In genomic region chr7:55005241-55005836, GRCh38 we compare ENCODE assay signal across 1 cellular context.
TF ChIP-seq lines count a peak whose summit lies in the region.

No MANE protein-coding gene starts in this region.

TF ChIP-seq in GM23338, 12 proteins besides CTCF, POLR2A, EP300 and RAD21:
- TF ChIP-seq, protein P1, sequence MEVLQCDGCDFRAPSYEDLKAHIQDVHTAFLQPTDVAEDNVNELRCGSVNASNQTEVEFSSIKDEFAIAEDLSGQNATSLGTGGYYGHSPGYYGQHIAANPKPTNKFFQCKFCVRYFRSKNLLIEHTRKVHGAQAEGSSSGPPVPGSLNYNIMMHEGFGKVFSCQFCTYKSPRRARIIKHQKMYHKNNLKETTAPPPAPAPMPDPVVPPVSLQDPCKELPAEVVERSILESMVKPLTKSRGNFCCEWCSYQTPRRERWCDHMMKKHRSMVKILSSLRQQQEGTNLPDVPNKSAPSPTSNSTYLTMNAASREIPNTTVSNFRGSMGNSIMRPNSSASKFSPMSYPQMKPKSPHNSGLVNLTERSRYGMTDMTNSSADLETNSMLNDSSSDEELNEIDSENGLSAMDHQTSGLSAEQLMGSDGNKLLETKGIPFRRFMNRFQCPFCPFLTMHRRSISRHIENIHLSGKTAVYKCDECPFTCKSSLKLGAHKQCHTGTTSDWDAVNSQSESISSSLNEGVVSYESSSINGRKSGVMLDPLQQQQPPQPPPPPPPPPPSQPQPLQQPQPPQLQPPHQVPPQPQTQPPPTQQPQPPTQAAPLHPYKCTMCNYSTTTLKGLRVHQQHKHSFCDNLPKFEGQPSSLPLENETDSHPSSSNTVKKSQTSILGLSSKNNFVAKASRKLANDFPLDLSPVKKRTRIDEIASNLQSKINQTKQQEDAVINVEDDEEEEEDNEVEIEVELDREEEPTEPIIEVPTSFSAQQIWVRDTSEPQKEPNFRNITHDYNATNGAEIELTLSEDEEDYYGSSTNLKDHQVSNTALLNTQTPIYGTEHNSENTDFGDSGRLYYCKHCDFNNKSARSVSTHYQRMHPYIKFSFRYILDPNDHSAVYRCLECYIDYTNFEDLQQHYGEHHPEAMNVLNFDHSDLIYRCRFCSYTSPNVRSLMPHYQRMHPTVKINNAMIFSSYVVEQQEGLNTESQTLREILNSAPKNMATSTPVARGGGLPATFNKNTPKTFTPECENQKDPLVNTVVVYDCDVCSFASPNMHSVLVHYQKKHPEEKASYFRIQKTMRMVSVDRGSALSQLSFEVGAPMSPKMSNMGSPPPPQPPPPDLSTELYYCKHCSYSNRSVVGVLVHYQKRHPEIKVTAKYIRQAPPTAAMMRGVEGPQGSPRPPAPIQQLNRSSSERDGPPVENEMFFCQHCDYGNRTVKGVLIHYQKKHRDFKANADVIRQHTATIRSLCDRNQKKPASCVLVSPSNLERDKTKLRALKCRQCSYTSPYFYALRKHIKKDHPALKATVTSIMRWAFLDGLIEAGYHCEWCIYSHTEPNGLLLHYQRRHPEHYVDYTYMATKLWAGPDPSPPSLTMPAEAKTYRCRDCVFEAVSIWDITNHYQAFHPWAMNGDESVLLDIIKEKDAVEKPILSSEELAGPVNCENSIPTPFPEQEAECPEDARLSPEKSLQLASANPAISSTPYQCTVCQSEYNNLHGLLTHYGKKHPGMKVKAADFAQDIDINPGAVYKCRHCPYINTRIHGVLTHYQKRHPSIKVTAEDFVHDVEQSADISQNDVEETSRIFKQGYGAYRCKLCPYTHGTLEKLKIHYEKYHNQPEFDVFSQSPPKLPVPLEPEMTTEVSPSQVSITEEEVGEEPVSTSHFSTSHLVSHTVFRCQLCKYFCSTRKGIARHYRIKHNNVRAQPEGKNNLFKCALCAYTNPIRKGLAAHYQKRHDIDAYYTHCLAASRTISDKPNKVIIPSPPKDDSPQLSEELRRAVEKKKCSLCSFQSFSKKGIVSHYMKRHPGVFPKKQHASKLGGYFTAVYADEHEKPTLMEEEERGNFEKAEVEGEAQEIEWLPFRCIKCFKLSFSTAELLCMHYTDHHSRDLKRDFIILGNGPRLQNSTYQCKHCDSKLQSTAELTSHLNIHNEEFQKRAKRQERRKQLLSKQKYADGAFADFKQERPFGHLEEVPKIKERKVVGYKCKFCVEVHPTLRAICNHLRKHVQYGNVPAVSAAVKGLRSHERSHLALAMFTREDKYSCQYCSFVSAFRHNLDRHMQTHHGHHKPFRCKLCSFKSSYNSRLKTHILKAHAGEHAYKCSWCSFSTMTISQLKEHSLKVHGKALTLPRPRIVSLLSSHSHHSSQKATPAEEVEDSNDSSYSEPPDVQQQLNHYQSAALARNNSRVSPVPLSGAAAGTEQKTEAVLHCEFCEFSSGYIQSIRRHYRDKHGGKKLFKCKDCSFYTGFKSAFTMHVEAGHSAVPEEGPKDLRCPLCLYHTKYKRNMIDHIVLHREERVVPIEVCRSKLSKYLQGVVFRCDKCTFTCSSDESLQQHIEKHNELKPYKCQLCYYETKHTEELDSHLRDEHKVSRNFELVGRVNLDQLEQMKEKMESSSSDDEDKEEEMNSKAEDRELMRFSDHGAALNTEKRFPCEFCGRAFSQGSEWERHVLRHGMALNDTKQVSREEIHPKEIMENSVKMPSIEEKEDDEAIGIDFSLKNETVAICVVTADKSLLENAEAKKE (CRISPR knock-in tag; IDR thresholded peaks at IDR 0.05), result no peak
- TF ChIP-seq NANOG (IDR thresholded peaks at IDR 0.05; ENCODE audit: borderline replicate concordance) (no peak), ZNF114 (CRISPR knock-in tag; IDR thresholded peaks at IDR 0.05) (no peak), POLR2AphosphoS5 (IDR thresholded peaks at IDR 0.05; ENCODE audit: low read depth) (no peak), STAT1 (IDR thresholded peaks at IDR 0.05; ENCODE audit: unreplicated experiment) (no peak), EZH2 (IDR thresholded peaks at IDR 0.05; ENCODE audit: low read depth, unreplicated experiment) (no peak), EZH2phosphoT487 (IDR thresholded peaks at IDR 0.05; ENCODE audit: unreplicated experiment) (no peak), JUNB (IDR thresholded peaks at IDR 0.05; ENCODE audit: unreplicated experiment) (no peak)
- TF ChIP-seq, protein P2, sequence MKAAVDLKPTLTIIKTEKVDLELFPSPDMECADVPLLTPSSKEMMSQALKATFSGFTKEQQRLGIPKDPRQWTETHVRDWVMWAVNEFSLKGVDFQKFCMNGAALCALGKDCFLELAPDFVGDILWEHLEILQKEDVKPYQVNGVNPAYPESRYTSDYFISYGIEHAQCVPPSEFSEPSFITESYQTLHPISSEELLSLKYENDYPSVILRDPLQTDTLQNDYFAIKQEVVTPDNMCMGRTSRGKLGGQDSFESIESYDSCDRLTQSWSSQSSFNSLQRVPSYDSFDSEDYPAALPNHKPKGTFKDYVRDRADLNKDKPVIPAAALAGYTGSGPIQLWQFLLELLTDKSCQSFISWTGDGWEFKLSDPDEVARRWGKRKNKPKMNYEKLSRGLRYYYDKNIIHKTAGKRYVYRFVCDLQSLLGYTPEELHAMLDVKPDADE (IDR thresholded peaks at IDR 0.05), result no peak
- TF ChIP-seq, protein P3, sequence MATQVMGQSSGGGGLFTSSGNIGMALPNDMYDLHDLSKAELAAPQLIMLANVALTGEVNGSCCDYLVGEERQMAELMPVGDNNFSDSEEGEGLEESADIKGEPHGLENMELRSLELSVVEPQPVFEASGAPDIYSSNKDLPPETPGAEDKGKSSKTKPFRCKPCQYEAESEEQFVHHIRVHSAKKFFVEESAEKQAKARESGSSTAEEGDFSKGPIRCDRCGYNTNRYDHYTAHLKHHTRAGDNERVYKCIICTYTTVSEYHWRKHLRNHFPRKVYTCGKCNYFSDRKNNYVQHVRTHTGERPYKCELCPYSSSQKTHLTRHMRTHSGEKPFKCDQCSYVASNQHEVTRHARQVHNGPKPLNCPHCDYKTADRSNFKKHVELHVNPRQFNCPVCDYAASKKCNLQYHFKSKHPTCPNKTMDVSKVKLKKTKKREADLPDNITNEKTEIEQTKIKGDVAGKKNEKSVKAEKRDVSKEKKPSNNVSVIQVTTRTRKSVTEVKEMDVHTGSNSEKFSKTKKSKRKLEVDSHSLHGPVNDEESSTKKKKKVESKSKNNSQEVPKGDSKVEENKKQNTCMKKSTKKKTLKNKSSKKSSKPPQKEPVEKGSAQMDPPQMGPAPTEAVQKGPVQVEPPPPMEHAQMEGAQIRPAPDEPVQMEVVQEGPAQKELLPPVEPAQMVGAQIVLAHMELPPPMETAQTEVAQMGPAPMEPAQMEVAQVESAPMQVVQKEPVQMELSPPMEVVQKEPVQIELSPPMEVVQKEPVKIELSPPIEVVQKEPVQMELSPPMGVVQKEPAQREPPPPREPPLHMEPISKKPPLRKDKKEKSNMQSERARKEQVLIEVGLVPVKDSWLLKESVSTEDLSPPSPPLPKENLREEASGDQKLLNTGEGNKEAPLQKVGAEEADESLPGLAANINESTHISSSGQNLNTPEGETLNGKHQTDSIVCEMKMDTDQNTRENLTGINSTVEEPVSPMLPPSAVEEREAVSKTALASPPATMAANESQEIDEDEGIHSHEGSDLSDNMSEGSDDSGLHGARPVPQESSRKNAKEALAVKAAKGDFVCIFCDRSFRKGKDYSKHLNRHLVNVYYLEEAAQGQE (IDR thresholded peaks at IDR 0.05; ENCODE audit: unreplicated experiment), result no peak
